ENCODE assay signal across 31 cellular contexts in the genomic region with DNA sequence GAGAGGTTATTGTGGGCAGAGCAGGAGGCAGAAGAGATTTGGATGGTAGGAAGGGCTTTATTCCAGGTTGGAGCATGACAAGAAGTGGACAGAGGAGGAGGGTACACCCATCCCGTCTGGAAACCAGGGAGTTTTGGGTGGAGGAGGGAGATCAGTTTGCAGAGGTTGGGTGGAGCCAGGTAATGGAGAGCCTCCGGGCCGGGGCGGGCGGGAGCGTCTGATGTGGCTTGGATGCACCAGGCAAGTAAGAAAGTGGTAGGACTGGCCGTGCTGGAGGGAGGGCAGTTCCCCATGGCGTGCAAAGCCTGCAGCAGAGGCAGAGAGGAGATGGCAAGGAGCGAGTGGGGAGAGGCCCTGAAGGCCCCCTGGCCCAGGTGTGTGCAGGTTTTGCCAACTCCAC. TPM values are rescaled to one million over a fixed set of nuclear protein-coding genes. Genes with fewer than 3 reads are reported as not detected.
A peak's percentile ranks its signal among the peaks of the same experiment; 100 is the strongest.
DNase-seq lines count a peak whose midpoint lies in the region; ATAC-seq and TF ChIP-seq lines count a peak whose summit lies in the region.
"Had no signal": no experiment of that assay in that cellular context is flagged by ENCODE, and none has a peak within 500 bp of the region (broad histone marks: within the 10 kb centered on the region; RNA-seq: fewer than 3 reads in every experiment).

No MANE protein-coding gene starts in this region.

- H2BK5ac ChIP-seq in H9 (ENCODE audit: insufficient read length, low read length), result no peak overlapping the region

- no peak overlapping the region for H2BK20ac ChIP-seq in H9 (ENCODE audit: low read depth, low read length, poor library complexity, severe bottlenecking)

- no peak overlapping the region for H2BK120ac ChIP-seq in H9 (ENCODE audit: low read depth, low read length, poor library complexity, severe bottlenecking)

- intact Hi-C loops in left colon (cut with DNase I, micrococcal nuclease), result no loop called here

- peak; percentile 13 for ATAC-seq in activated T-helper 17 cell treated with anti-CD3 and anti-CD28 coated beads, Interleukin-2, amount 50 U/mL, for 72 hours (replicated peaks)
- peak; percentile 18 for ATAC-seq in left colon
- ATAC-seq: left lobe of liver; natural killer cell; pancreas; stimulated activated memory B cell treated with anti-CD40 and anti-IgM and Interleukin-4, amounts not matched to agents 10 μg/mL and 1 μg/mL and 100 μg/mL, for 72 hours had no signal

- H2AK5ac ChIP-seq in H9 (ENCODE audit: insufficient read length, low read length), result no peak overlapping the region

- DNase-seq in H9, result no peak
- DNase-seq in left colon, result no peak
- no peak for DNase-seq in BE2C
- no peak for DNase-seq in NCI-H1930 (lab: John Stamatoyannopoulos, UW)
- DNase-seq in DMS79 (lab: John Stamatoyannopoulos, UW), result no peak
- DNase-seq: activated CD4-positive, alpha-beta T cell treated with anti-CD3 and anti-CD28 coated beads, Interleukin-2, amount 50 U/mL, for 1 hour; activated gamma-delta T cell treated with Interleukin-2 at 50 U/mL for 16 hours; anterior cingulate cortex; central memory CD4-positive, alpha-beta T cell; dorsolateral prefrontal cortex; EL; immature natural killer cell; natural killer cell; NCI-H2081; NCI-H345; NCI-H748 treated with DMSO at 0.1 percent for 48 hours; spleen; stimulated activated CD4-positive, alpha-beta T cell treated with anti-CD3 and anti-CD28 coated beads, Interleukin-2, amount 100 ng/mL, for 48 hours; T-helper 9 cell; testis; WERI-Rb-1 had no signal

- H3K27ac Mint-ChIP-seq in H9, result peak overlapping the region; percentile 20 to 46 (median 22); a peak in 3 of 7 replicates
- H3K27ac Mint-ChIP-seq in activated T-helper 17 cell treated with anti-CD3 and anti-CD28 coated beads, Interleukin-2, amount 50 U/mL, for 72 hours, result peak overlapping the region; percentile 74
- H3K27ac Mint-ChIP-seq: immature natural killer cell; stimulated activated memory B cell treated with anti-CD40 and anti-IgM and Interleukin-4, amounts not matched to agents 10 μg/mL and 1 μg/mL and 100 μg/mL, for 72 hours had no signal

- H4K91ac ChIP-seq in H9 (ENCODE audit: insufficient read length, low read depth, low read length), result no peak overlapping the region

- no peak overlapping the region for H4K8ac ChIP-seq in H9 (replicated peaks; ENCODE audit: insufficient read length, low read depth, low read length)

- H3K79me2 ChIP-seq in H9 (ENCODE audit: insufficient read depth, low read length), result no peaks in the 10 kb centered on the region
- H3K79me2 ChIP-seq: hepatocyte had no signal

- H3K18ac ChIP-seq in H9 (ENCODE audit: insufficient read length, low read depth, low read length), result no peak overlapping the region

- H3K27ac ChIP-seq in 22Rv1 (peak overlapping the region; percentile 63), H9 (ENCODE audit: insufficient read length, low read depth, low read length) (no peak overlapping the region)
- H3K27ac ChIP-seq: C4-2B, dorsolateral prefrontal cortex, hepatocyte, pancreas, right atrium auricular region, spleen, testis, uterus, WERI-Rb-1 had no signal

- no peak overlapping the region for H3K4ac ChIP-seq in H9 (ENCODE audit: low read depth, low read length)

- no peaks in the 10 kb centered on the region for H3K9me3 Mint-ChIP-seq in H9
- H3K9me3 Mint-ChIP-seq in activated T-helper 17 cell treated with anti-CD3 and anti-CD28 coated beads, Interleukin-2, amount 50 U/mL, for 72 hours, result no peaks in the 10 kb centered on the region
- H3K9me3 Mint-ChIP-seq: IgD-negative memory B cell; immature natural killer cell; natural killer cell; stimulated activated memory B cell treated with anti-CD40 and anti-IgM and Interleukin-4, amounts not matched to agents 10 μg/mL and 1 μg/mL and 100 μg/mL, for 72 hours had no signal

- H3K27me3 ChIP-seq in H9 (ENCODE audit: insufficient read depth, low read length) (no peaks in the 10 kb centered on the region), BE2C (no peaks in the 10 kb centered on the region)
- H3K27me3 ChIP-seq: dorsolateral prefrontal cortex, hepatocyte, pancreas, right atrium auricular region, spleen, testis, uterus had no signal

- H3K4me1 Mint-ChIP-seq in H9, result no peaks in the 10 kb centered on the region
- H3K4me1 Mint-ChIP-seq in activated T-helper 17 cell treated with anti-CD3 and anti-CD28 coated beads, Interleukin-2, amount 50 U/mL, for 72 hours, result peaks cover 23% of the 10 kb centered on the region
- H3K4me1 Mint-ChIP-seq: immature natural killer cell had no signal

- H3K23me2 ChIP-seq in H9 (ENCODE audit: insufficient read length, low read depth, low read length, poor library complexity, severe bottlenecking), result no peaks in the 10 kb centered on the region

- H2BK12ac ChIP-seq in H9 (ENCODE audit: insufficient read length, low read depth, low read length), result no peak overlapping the region

- H3K23ac ChIP-seq in H9 (ENCODE audit: insufficient read length, low read depth, low read length), result no peak overlapping the region

- H3K4me3 ChIP-seq in BE2C (ENCODE audit: low read depth, low read length), result no peak overlapping the region
- H3K4me3 ChIP-seq: dorsolateral prefrontal cortex, hepatocyte, pancreas, right atrium auricular region, spleen, testis, uterus had no signal

- H3K9ac ChIP-seq in H9 (ENCODE audit: extremely low read depth, insufficient read length, low read length), result no peak overlapping the region

- no peaks in the 10 kb centered on the region for H3K79me1 ChIP-seq in H9 (ENCODE audit: insufficient read depth, low read depth, low read length, poor library complexity, severe bottlenecking)

- H3K36me3 ChIP-seq in BE2C, result peaks cover 88% of the 10 kb centered on the region
- H3K36me3 ChIP-seq: uterus had no signal

- no peaks in the 10 kb centered on the region for H3K27me3 Mint-ChIP-seq in H9 (ENCODE audit: low read depth)
- no peaks in the 10 kb centered on the region for H3K27me3 Mint-ChIP-seq in activated T-helper 17 cell treated with anti-CD3 and anti-CD28 coated beads, Interleukin-2, amount 50 U/mL, for 72 hours
- H3K27me3 Mint-ChIP-seq: IgD-negative memory B cell; stimulated activated memory B cell treated with anti-CD40 and anti-IgM and Interleukin-4, amounts not matched to agents 10 μg/mL and 1 μg/mL and 100 μg/mL, for 72 hours had no signal

- H3K56ac ChIP-seq in H9 (ENCODE audit: insufficient read length, low read depth, low read length), result no peak overlapping the region

- TF ChIP-seq CTCF in 22Rv1 (IDR thresholded peaks at IDR 0.05) (no peak), H9 (conservative IDR thresholded peaks at IDR 0.05) (no peak), BE2C (IDR thresholded peaks at IDR 0.05; ENCODE audit: low read depth, low read length) (no peak)

- H4K20me1 ChIP-seq in H9 (ENCODE audit: control insufficient read depth, insufficient read depth, insufficient read length), result no peaks in the 10 kb centered on the region

- H3K14ac ChIP-seq in H9 (ENCODE audit: insufficient read depth, low read length), result no peak overlapping the region

- no peak overlapping the region for H2AFZ ChIP-seq in H9 (ENCODE audit: low read length)
- H2AFZ ChIP-seq: hepatocyte had no signal

- no peak overlapping the region for H4K5ac ChIP-seq in H9 (ENCODE audit: insufficient read length, low read depth, low read length)

- H3K4me2 ChIP-seq in H9 (ENCODE audit: insufficient read depth, insufficient read length, low read length), result no peak overlapping the region
- H3K4me2 ChIP-seq: hepatocyte had no signal

- H2BK15ac ChIP-seq in H9 (ENCODE audit: low read depth, low read length), result no peak overlapping the region

- no peak overlapping the region for H3T11ph ChIP-seq in H9 (ENCODE audit: low read length)

- no CpG with 5 or more reads among the region's 9 CpGs for WGBS in H9 (ENCODE audit: extremely low coverage, insufficient read length, low lambda C conversion rate)

- H3K4me1 ChIP-seq in H9 (ENCODE audit: insufficient read depth, low read length), result no peaks in the 10 kb centered on the region
- H3K4me1 ChIP-seq in BE2C, result no peaks in the 10 kb centered on the region
- H3K4me1 ChIP-seq: pancreas, right atrium auricular region, testis, uterus had no signal

- peaks cover 52 to 79% (median 77%) of the 10 kb centered on the region in 3 experiments for H3K36me3 Mint-ChIP-seq in H9 (ENCODE audit: insufficient read depth in 1 of 3, low read depth in 3 of 3)
- H3K36me3 Mint-ChIP-seq in activated T-helper 17 cell treated with anti-CD3 and anti-CD28 coated beads, Interleukin-2, amount 50 U/mL, for 72 hours (ENCODE audit: low read depth), result peaks cover 88% of the 10 kb centered on the region
- H3K36me3 Mint-ChIP-seq: natural killer cell had no signal

- no peaks in the 10 kb centered on the region for H3K9me3 ChIP-seq in H9 (ENCODE audit: control insufficient read depth, low read depth, low read length)
- H3K9me3 ChIP-seq in BE2C, result no peaks in the 10 kb centered on the region
- H3K9me3 ChIP-seq: pancreas, right atrium auricular region, spleen, testis, uterus had no signal

- no peak overlapping the region for H3K4me3 Mint-ChIP-seq in H9
- no peak overlapping the region for H3K4me3 Mint-ChIP-seq in activated T-helper 17 cell treated with anti-CD3 and anti-CD28 coated beads, Interleukin-2, amount 50 U/mL, for 72 hours
- H3K4me3 Mint-ChIP-seq: immature natural killer cell; natural killer cell; stimulated activated memory B cell treated with anti-CD40 and anti-IgM and Interleukin-4, amounts not matched to agents 10 μg/mL and 1 μg/mL and 100 μg/mL, for 72 hours had no signal

RNA-seq across cellular contexts. Expression of a gene that starts 10.9 kb away (rescaled TPM):
- total RNA-seq in H9 (2021) (2.9 and 3.2 TPM in 2 replicates), left colon (1 to 10 TPM; 4.1 to 7.7 TPM)
- total RNA-seq in activated T-helper 17 cell treated with anti-CD3 and anti-CD28 coated beads, Interleukin-2, amount 50 U/mL, for 72 hours, result 100 to 1,000 TPM in 1 of 2 donors, 10 to 100 TPM in 1; 42.3 to 153 TPM
- polyA plus RNA-seq in BE2C (2012; ENCODE audit: insufficient read depth, insufficient read length, low read depth), result 2.7 TPM

RNA-seq across cellular contexts. Expression of a gene that starts 13.6 kb away (rescaled TPM):
- total RNA-seq in H9 (2021) (47.7 and 50.5 TPM in 2 replicates), left colon (10 to 100 TPM; 34.8 to 40.1 TPM)
- 100 to 1,000 TPM in 1 of 2 donors, 10 to 100 TPM in 1; 67.4 to 117 TPM for total RNA-seq in activated T-helper 17 cell treated with anti-CD3 and anti-CD28 coated beads, Interleukin-2, amount 50 U/mL, for 72 hours
- polyA plus RNA-seq in BE2C (2012; ENCODE audit: insufficient read depth, insufficient read length, low read depth), result 162 TPM

RNA-seq across cellular contexts. Expression of a gene that starts 13.9 kb away (rescaled TPM):
- total RNA-seq in H9 (2021) (16.8 and 19.2 TPM in 2 replicates), left colon (10 to 100 TPM; 14.5 to 17.3 TPM)
- 10 to 100 TPM; 17.8 to 21.6 TPM for total RNA-seq in activated T-helper 17 cell treated with anti-CD3 and anti-CD28 coated beads, Interleukin-2, amount 50 U/mL, for 72 hours
- polyA plus RNA-seq in BE2C (2012; ENCODE audit: insufficient read depth, insufficient read length, low read depth), result 72.6 TPM

RNA-seq across cellular contexts. Expression of a gene that starts 14.1 kb away (rescaled TPM):
- total RNA-seq in H9 (2021) (69.7 and 77.7 TPM in 2 replicates), left colon (10 to 100 TPM; 82.2 to 86.0 TPM)
- total RNA-seq in activated T-helper 17 cell treated with anti-CD3 and anti-CD28 coated beads, Interleukin-2, amount 50 U/mL, for 72 hours, result 10 to 100 TPM; 34.0 to 51.2 TPM
- 58.3 TPM for polyA plus RNA-seq in BE2C (2012; ENCODE audit: insufficient read depth, insufficient read length, low read depth)

RNA-seq across cellular contexts. Expression of a gene that starts 17.0 kb away (rescaled TPM):
- total RNA-seq in H9 (2021) (4.7 and 5.9 TPM in 2 replicates), left colon (1 to 10 TPM; 5.9 to 6.1 TPM)
- total RNA-seq in activated T-helper 17 cell treated with anti-CD3 and anti-CD28 coated beads, Interleukin-2, amount 50 U/mL, for 72 hours, result 10 to 100 TPM; 11.0 to 20.1 TPM
- 29.0 TPM for polyA plus RNA-seq in BE2C (2012; ENCODE audit: insufficient read depth, insufficient read length, low read depth)

Comparison
In these comparisons a context has a peak if more than half of its experiments do, and no peak if none do; other contexts are left out.
1. RNA of a gene that starts 10.9 kb away (total RNA-seq): 42.3 to 153 TPM in activated T-helper 17 cell treated with anti-CD3 and anti-CD28 coated beads, Interleukin-2, amount 50 U/mL, for 72 hours; 4.1 to 7.7 TPM in left colon and 2.9 to 3.2 TPM in H9; every median in the first group is over 4 times any median in the second.